Comparison of ENCODE assay signal across 12 cellular contexts in the genomic region with DNA sequence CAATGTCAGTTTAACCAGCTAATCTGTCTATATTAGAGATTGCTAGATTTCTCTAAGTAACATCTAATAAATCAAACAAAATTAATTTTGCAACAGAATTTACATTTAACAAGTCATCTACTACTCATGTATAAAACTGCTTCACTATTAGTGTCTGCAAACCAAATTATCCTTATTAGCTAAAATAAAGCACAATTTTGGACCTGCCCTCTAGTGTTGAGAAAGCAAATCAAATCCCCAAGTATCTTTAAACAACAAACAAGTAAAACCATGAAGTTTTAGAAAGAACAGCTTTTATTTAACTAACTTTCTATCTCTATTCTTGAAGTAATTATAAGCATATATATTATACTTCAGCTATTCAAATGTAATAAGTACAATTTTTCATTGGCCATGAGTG.
A peak's percentile ranks its signal among the peaks of the same experiment; 100 is the strongest.
DNase-seq lines count a peak whose midpoint lies in the region; ATAC-seq, FAIRE-seq and TF ChIP-seq lines count a peak whose summit lies in the region.
"Had no signal": no experiment of that assay in that cellular context is flagged by ENCODE, and none has a peak within 500 bp of the region (broad histone marks: within the 10 kb centered on the region; RNA-seq: fewer than 3 reads in every experiment).

No MANE protein-coding gene starts in this region.

- no peak overlapping the region for H3K27ac Mint-ChIP-seq in neural crest cell (ENCODE audit: unreplicated experiment)
- no peak overlapping the region for H3K27ac Mint-ChIP-seq in activated naive CD8-positive, alpha-beta T cell treated with anti-CD3 and anti-CD28 coated beads for 36 hours
- H3K27ac Mint-ChIP-seq in stimulated activated naive B cell treated with anti-CD40 and anti-IgM and Interleukin-4, amounts not matched to agents 10 μg/mL and 1 μg/mL and 100 μg/mL, for 72 hours, result no peak overlapping the region

- no peaks in the 10 kb centered on the region for H3K9me3 Mint-ChIP-seq in neural crest cell
- H3K9me3 Mint-ChIP-seq in activated naive CD8-positive, alpha-beta T cell treated with anti-CD3 and anti-CD28 coated beads for 36 hours, result no peaks in the 10 kb centered on the region
- H3K9me3 Mint-ChIP-seq in stimulated activated naive B cell treated with anti-CD40 and anti-IgM and Interleukin-4, amounts not matched to agents 10 μg/mL and 1 μg/mL and 100 μg/mL, for 72 hours, result no peaks in the 10 kb centered on the region

- H3K4me1 Mint-ChIP-seq in neural crest cell, result peaks cover 29% of the 10 kb centered on the region
- H3K4me1 Mint-ChIP-seq in activated naive CD8-positive, alpha-beta T cell treated with anti-CD3 and anti-CD28 coated beads for 36 hours, result no peaks in the 10 kb centered on the region
- H3K4me1 Mint-ChIP-seq in stimulated activated naive B cell treated with anti-CD40 and anti-IgM and Interleukin-4, amounts not matched to agents 10 μg/mL and 1 μg/mL and 100 μg/mL, for 72 hours, result no peaks in the 10 kb centered on the region

- DNase-seq in D721Med (ENCODE audit: insufficient read length, low spot score) (no peak), cerebellar cortex (ENCODE audit: low spot score) (peak; percentile 21), neural crest cell (ENCODE audit: low read depth, low spot score) (no peak)
- no peak for DNase-seq in activated CD4-positive, alpha-beta T cell treated with anti-CD3 and anti-CD28 coated beads for 4 hours
- no peak for DNase-seq in activated naive CD8-positive, alpha-beta T cell treated with anti-CD3 and anti-CD28 coated beads for 36 hours
- DNase-seq in stimulated activated naive B cell treated with anti-CD40 and anti-IgM and Interleukin-4, amounts not matched to agents 10 μg/mL and 1 μg/mL and 100 μg/mL, for 72 hours, result no peak
- DNase-seq: central memory CD4-positive, alpha-beta T cell; left cardiac atrium; NCI-H2029 treated with DMSO at 0.1 percent for 48 hours had no signal

- peaks cover 6% of the 10 kb centered on the region for H3K36me3 Mint-ChIP-seq in neural crest cell (ENCODE audit: low read depth)
- H3K36me3 Mint-ChIP-seq in activated naive CD8-positive, alpha-beta T cell treated with anti-CD3 and anti-CD28 coated beads for 36 hours, result peaks cover 10% of the 10 kb centered on the region
- peaks cover 7 to 25% of the 10 kb centered on the region in 2 donors for H3K36me3 Mint-ChIP-seq in stimulated activated naive B cell treated with anti-CD40 and anti-IgM and Interleukin-4, amounts not matched to agents 10 μg/mL and 1 μg/mL and 100 μg/mL, for 72 hours

- no peaks in the 10 kb centered on the region for H3K27me3 Mint-ChIP-seq in neural crest cell (ENCODE audit: low read depth)
- H3K27me3 Mint-ChIP-seq in activated naive CD8-positive, alpha-beta T cell treated with anti-CD3 and anti-CD28 coated beads for 36 hours, result no peaks in the 10 kb centered on the region
- no peaks in the 10 kb centered on the region for H3K27me3 Mint-ChIP-seq in stimulated activated naive B cell treated with anti-CD40 and anti-IgM and Interleukin-4, amounts not matched to agents 10 μg/mL and 1 μg/mL and 100 μg/mL, for 72 hours

- TF ChIP-seq CTCF in D721Med (IDR thresholded peaks at IDR 0.05; ENCODE audit: insufficient read depth, missing control alignments) (peak; percentile 50), LNCAP (IDR thresholded peaks at IDR 0.05) (peak; percentile 49), neural crest cell (conservative IDR thresholded peaks at IDR 0.05) (peak; percentile 67)

- FAIRE-seq in D721Med (lab: Jason Lieb, UNC), result no peak

- no peak for ATAC-seq in GM18861 (IDR thresholded peaks at IDR 0.05; ENCODE audit: unreplicated experiment)
- ATAC-seq in stimulated activated naive B cell treated with anti-CD40 and anti-IgM and Interleukin-4, amounts not matched to agents 10 μg/mL and 1 μg/mL and 100 μg/mL, for 72 hours (replicated peaks), result no peak
- ATAC-seq: activated CD4-positive, CD25-positive, alpha-beta regulatory T cell treated with anti-CD3 and anti-CD28 coated beads, Interleukin-2, amount 50 U/mL, for 24 hours; left cardiac atrium had no signal

- no peak overlapping the region for H3K4me3 Mint-ChIP-seq in neural crest cell
- H3K4me3 Mint-ChIP-seq in activated naive CD8-positive, alpha-beta T cell treated with anti-CD3 and anti-CD28 coated beads for 36 hours, result no peak overlapping the region
- no peak overlapping the region for H3K4me3 Mint-ChIP-seq in stimulated activated naive B cell treated with anti-CD40 and anti-IgM and Interleukin-4, amounts not matched to agents 10 μg/mL and 1 μg/mL and 100 μg/mL, for 72 hours
